22 cellular contexts compared by ENCODE assay signal in genomic region chr3:176937994-176938393, GRCh38.
"Had no signal": no experiment of that assay in that cellular context is flagged by ENCODE, and none has a peak within 500 bp of the region (broad histone marks: within the 10 kb centered on the region; RNA-seq: fewer than 3 reads in every experiment).

No MANE protein-coding gene starts in this region.

- H3K4me3 ChIP-seq: colonic mucosa, gastroesophageal sphincter, heart left ventricle, hepatocyte, left lung, lower lobe of right lung, mucosa of descending colon had no signal

- H2AFZ ChIP-seq: hepatocyte had no signal

- H3K79me2 ChIP-seq: hepatocyte had no signal

- FAIRE-seq: endometrium, frontal cortex, keratinocyte had no signal

- DNase-seq: colonic mucosa; cortex of kidney; effector CD8-positive, alpha-beta T cell; effector memory CD8-positive, alpha-beta T cell; endodermal cell; erythroblast; foreskin keratinocyte; heart left ventricle; hypothalamus; immature natural killer cell; left cardiac atrium; left lung; left ventricle myocardium superior; lower lobe of right lung; mesenchymal stem cell; mucosa of descending colon; naive B cell had no signal

- H3K36me3 ChIP-seq: colonic mucosa, gastroesophageal sphincter, heart left ventricle, left lung, lower lobe of right lung had no signal

- H3K4me2 ChIP-seq: hepatocyte had no signal

- H3K4me1 ChIP-seq: colonic mucosa, foreskin keratinocyte, left lung had no signal

- H3K27me3 ChIP-seq: colonic mucosa, foreskin keratinocyte, gastroesophageal sphincter, heart left ventricle, hepatocyte, left lung had no signal

- H3K9me3 ChIP-seq: colonic mucosa, gastroesophageal sphincter, heart left ventricle, left lung, lower lobe of right lung, mucosa of descending colon had no signal
